6 cellular contexts compared by ENCODE assay signal in the genomic region with DNA sequence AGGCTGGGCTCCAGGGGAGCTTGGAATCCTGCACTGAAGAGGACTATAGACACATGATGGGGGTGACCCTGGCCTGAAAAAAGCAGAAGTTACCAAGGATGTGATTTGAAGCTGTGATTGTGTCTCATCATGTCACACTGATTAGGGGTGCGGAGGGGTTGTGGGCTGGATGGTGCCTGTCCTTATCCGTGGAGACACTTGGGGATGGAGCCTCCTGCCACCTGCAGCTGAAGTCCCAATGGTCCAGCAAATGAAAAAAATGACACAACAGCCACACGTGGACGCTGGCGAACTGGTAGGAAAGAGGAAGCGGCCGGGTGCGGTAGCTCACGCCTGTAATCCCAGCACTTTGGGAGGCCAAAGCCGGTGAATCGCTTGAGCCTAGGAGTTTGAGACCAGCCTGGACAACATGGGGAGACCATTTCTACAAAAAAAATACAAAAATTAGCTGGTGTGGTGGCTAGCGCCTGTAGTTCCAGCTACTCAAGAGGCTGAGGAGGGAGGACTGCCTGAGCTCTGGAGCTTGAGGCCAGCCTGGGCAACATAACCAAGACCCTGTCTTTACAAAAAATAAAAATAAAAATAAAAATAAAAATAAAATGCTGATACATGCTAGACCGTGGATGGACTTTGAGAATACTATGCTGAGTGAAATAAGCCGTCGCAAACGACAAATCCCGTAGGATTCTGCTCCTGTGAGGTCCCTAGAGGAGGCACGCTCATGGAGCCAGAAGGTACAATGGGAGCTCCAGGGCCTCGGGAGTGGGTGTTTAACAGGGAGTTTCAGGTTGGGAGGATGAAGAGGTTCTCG. TPM values are rescaled to one million over a fixed set of nuclear protein-coding genes. Genes with fewer than 3 reads are reported as not detected.
DNase-seq lines count a peak whose midpoint lies in the region; ATAC-seq lines count a peak whose summit lies in the region.

No MANE protein-coding gene starts in this region.

- no peaks in the 10 kb centered on the region for H3K36me3 Mint-ChIP-seq in natural killer cell treated with Interleukin-12 subunit alpha and Interleukin-12 subunit beta and Interleukin-15 and Interleukin-18, amount 100 ng/mL, for 72 hours

- peak overlapping the region; percentile 89 for H3K4me3 Mint-ChIP-seq in natural killer cell treated with Interleukin-12 subunit alpha and Interleukin-12 subunit beta and Interleukin-15 and Interleukin-18, amount 100 ng/mL, for 72 hours

- no peaks in the 10 kb centered on the region for H3K27me3 Mint-ChIP-seq in natural killer cell treated with Interleukin-12 subunit alpha and Interleukin-12 subunit beta and Interleukin-15 and Interleukin-18, amount 100 ng/mL, for 72 hours

- ATAC-seq in natural killer cell treated with Interleukin-12 subunit alpha and Interleukin-12 subunit beta and Interleukin-15 and Interleukin-18, amount 100 ng/mL, for 72 hours = no peak

- no peaks in the 10 kb centered on the region for H3K9me3 Mint-ChIP-seq in natural killer cell treated with Interleukin-12 subunit alpha and Interleukin-12 subunit beta and Interleukin-15 and Interleukin-18, amount 100 ng/mL, for 72 hours

- peaks cover 20 to 30% of the 10 kb centered on the region in 2 donors for H3K4me1 Mint-ChIP-seq in natural killer cell treated with Interleukin-12 subunit alpha and Interleukin-12 subunit beta and Interleukin-15 and Interleukin-18, amount 100 ng/mL, for 72 hours (ENCODE audit: low read depth in 2 of 2)

- peak overlapping the region; percentile 97 for H3K27ac ChIP-seq in angular gyrus (ENCODE audit: low read depth, low read length)

- H3K27ac Mint-ChIP-seq in natural killer cell treated with Interleukin-12 subunit alpha and Interleukin-12 subunit beta and Interleukin-15 and Interleukin-18, amount 100 ng/mL, for 72 hours = peak overlapping the region; percentile 60 to 87

- DNase-seq in NCI-H748 (lab: John Stamatoyannopoulos, UW; ENCODE audit: unreplicated experiment) = peak; percentile 20
- DNase-seq in NCI-H748 treated with DMSO at 0.1 percent for 48 hours (lab: John Stamatoyannopoulos, UW) = no peak
- no peak for DNase-seq in natural killer cell treated with Interleukin-12 subunit alpha and Interleukin-12 subunit beta and Interleukin-15 and Interleukin-18, amount 100 ng/mL, for 72 hours (ENCODE audit: low spot score)
- no peak for DNase-seq in T1000 (lab: John Stamatoyannopoulos, UW)
- no peak for DNase-seq in NCI-H128 (lab: John Stamatoyannopoulos, UW; ENCODE audit: unreplicated experiment)

RNA-seq across cellular contexts. Expression of gene IBA57, which starts 0.8 kb away (rescaled TPM):
- total RNA-seq in natural killer cell treated with Interleukin-12 subunit alpha and Interleukin-12 subunit beta and Interleukin-15 and Interleukin-18, amount 100 ng/mL, for 72 hours = 1 to 10 TPM; 6.8 to 7.9 TPM

RNA-seq across cellular contexts. Expression of gene GJC2, which starts 15.0 kb away (rescaled TPM):
- 1 to 10 TPM; 2.1 to 2.2 TPM for total RNA-seq in natural killer cell treated with Interleukin-12 subunit alpha and Interleukin-12 subunit beta and Interleukin-15 and Interleukin-18, amount 100 ng/mL, for 72 hours

RNA-seq across cellular contexts. Expression of gene GUK1, which starts 24.7 kb away (rescaled TPM):
- 100 to 1,000 TPM; 296 to 329 TPM for total RNA-seq in natural killer cell treated with Interleukin-12 subunit alpha and Interleukin-12 subunit beta and Interleukin-15 and Interleukin-18, amount 100 ng/mL, for 72 hours

RNA-seq across cellular contexts. Expression of gene OBSCN, which starts 43.1 kb away (rescaled TPM):
- 10 to 100 TPM in 1 of 2 donors, 1 to 10 TPM in 1; 6.4 to 12.3 TPM for total RNA-seq in natural killer cell treated with Interleukin-12 subunit alpha and Interleukin-12 subunit beta and Interleukin-15 and Interleukin-18, amount 100 ng/mL, for 72 hours

RNA-seq across cellular contexts. Expression of gene MRPL55, which starts 55.7 kb away (rescaled TPM):
- total RNA-seq in natural killer cell treated with Interleukin-12 subunit alpha and Interleukin-12 subunit beta and Interleukin-15 and Interleukin-18, amount 100 ng/mL, for 72 hours = 10 to 100 TPM; 42.5 to 68.8 TPM
